ENCODE assay signal across 1 cellular context in genomic region chr5:140690941-140691924, GRCh38.
A peak's percentile ranks its signal among the peaks of the same experiment; 100 is the strongest.
TF ChIP-seq lines count a peak whose summit lies in the region.

Gene HARS1 (minus strand): TSS chr5:140691370. CDS start chr5:140691304, 66 bp downstream.
Gene HARS2 (plus strand): TSS chr5:140691455. CDS start chr5:140691649, 194 bp downstream.

TF ChIP-seq in HEK293, 187 proteins besides CTCF, POLR2A, EP300 and RAD21 (continued from another document and continues in another):
- TF ChIP-seq HOXA7 (CRISPR knock-in tag; IDR thresholded peaks at IDR 0.05; ENCODE audit: borderline replicate concordance) = no peak
- TF ChIP-seq ZEB2 (tag by site-specific recombination; IDR thresholded peaks at IDR 0.05) = peak; percentile 68; the same call in 1 of the 2 replicates
- peak; percentile 27 for TF ChIP-seq FEZF1 (tag by site-specific recombination; IDR thresholded peaks at IDR 0.05)
- peak; percentile 83 for TF ChIP-seq SP7 (tag by site-specific recombination; IDR thresholded peaks at IDR 0.05)
- peak; percentile 77; the same call in 1 of the 2 replicates for TF ChIP-seq ZNF76 (tag by site-specific recombination; IDR thresholded peaks at IDR 0.05; ENCODE audit: borderline replicate concordance, low read depth)
- no peak for TF ChIP-seq ZNF148 (tag by site-specific recombination; IDR thresholded peaks at IDR 0.05; ENCODE audit: borderline replicate concordance)
- 0 out of 2 replicates have a peak, but pooled peaks have one; percentile 18 for TF ChIP-seq ZFP41 (tag by site-specific recombination; IDR thresholded peaks at IDR 0.05; ENCODE audit: borderline replicate concordance)
- no peak for TF ChIP-seq ZNF623 (tag by site-specific recombination; IDR thresholded peaks at IDR 0.05)
- peak; percentile 86; the same call in 1 of the 2 replicates for TF ChIP-seq GLI4 (tag by site-specific recombination; IDR thresholded peaks at IDR 0.05)
- no peak; the same call in 1 of the 2 replicates for TF ChIP-seq ZNF10 (tag by site-specific recombination; IDR thresholded peaks at IDR 0.05)
- TF ChIP-seq ZNF692 (tag by site-specific recombination; IDR thresholded peaks at IDR 0.05) = 0 out of 2 replicates have a peak, but pooled peaks have one; percentile 87
- no peak for TF ChIP-seq TCF7L2 (IDR thresholded peaks at IDR 0.05; ENCODE audit: borderline replicate concordance, low read depth, low read length)
- no peak for TF ChIP-seq ZNF248 (tag by site-specific recombination; IDR thresholded peaks at IDR 0.05)
- TF ChIP-seq KLF10 (tag by site-specific recombination; IDR thresholded peaks at IDR 0.05) = no peak
- TF ChIP-seq ZNF658 (tag by site-specific recombination; IDR thresholded peaks at IDR 0.05) = no peak
- no peak for TF ChIP-seq ZSCAN16 (tag by site-specific recombination; IDR thresholded peaks at IDR 0.05)
- no peak for TF ChIP-seq ZNF23 (tag by site-specific recombination; IDR thresholded peaks at IDR 0.05; ENCODE audit: borderline replicate concordance)
- TF ChIP-seq ZNF155 (tag by site-specific recombination; IDR thresholded peaks at IDR 0.05) = no peak
- no peak for TF ChIP-seq ZNF112 (tag by site-specific recombination; IDR thresholded peaks at IDR 0.05)
- no peak for TF ChIP-seq ZNF596 (tag by site-specific recombination; IDR thresholded peaks at IDR 0.05)
- TF ChIP-seq ZNF19 (tag by site-specific recombination; IDR thresholded peaks at IDR 0.05; ENCODE audit: low read depth) = no peak
- no peak for TF ChIP-seq MEIS1 (CRISPR knock-in tag; IDR thresholded peaks at IDR 0.05; ENCODE audit: borderline replicate concordance)
- peak; percentile 61; the same call in 1 of the 2 replicates for TF ChIP-seq PBX3 (CRISPR knock-in tag; IDR thresholded peaks at IDR 0.05)
- no peak for TF ChIP-seq ZSCAN18 (tag by site-specific recombination; IDR thresholded peaks at IDR 0.05)
- TF ChIP-seq ZNF274 (IDR thresholded peaks at IDR 0.05; ENCODE audit: low read length) = no peak
- no peak for TF ChIP-seq ZNF274 (tag by site-specific recombination; IDR thresholded peaks at IDR 0.05; ENCODE audit: borderline replicate concordance)
- TF ChIP-seq YY2 (tag by site-specific recombination; IDR thresholded peaks at IDR 0.05) = peak; percentile 58; the same call in 1 of the 2 replicates
- no peak for TF ChIP-seq SCRT2 (tag by site-specific recombination; IDR thresholded peaks at IDR 0.05)
- TF ChIP-seq GLIS1 (tag by site-specific recombination; IDR thresholded peaks at IDR 0.05) = 0 out of 2 replicates have a peak, but pooled peaks have one; percentile 36
- no peak for TF ChIP-seq ZNF423 (tag by site-specific recombination; IDR thresholded peaks at IDR 0.05)
- no peak for TF ChIP-seq ZNF571 (tag by site-specific recombination; IDR thresholded peaks at IDR 0.05)
- peak; percentile 94 for TF ChIP-seq SP2 (tag by site-specific recombination; IDR thresholded peaks at IDR 0.05)
- no peak for TF ChIP-seq ZNF654 (tag by site-specific recombination; IDR thresholded peaks at IDR 0.05; ENCODE audit: low read depth)
- no peak for TF ChIP-seq ZNF707 (tag by site-specific recombination; IDR thresholded peaks at IDR 0.05)
- no peak for TF ChIP-seq GLI2 (tag by site-specific recombination; IDR thresholded peaks at IDR 0.05; ENCODE audit: borderline replicate concordance, low read depth)
- TF ChIP-seq ZNF18 (tag by site-specific recombination; IDR thresholded peaks at IDR 0.05) = peak; percentile 31; the same call in 1 of the 2 replicates
- TF ChIP-seq ZSCAN5A (tag by site-specific recombination; IDR thresholded peaks at IDR 0.05) = no peak; the same call in 1 of the 2 replicates
- TF ChIP-seq ZFP3 (tag by site-specific recombination; IDR thresholded peaks at IDR 0.05; ENCODE audit: low read depth) = no peak
- no peak for TF ChIP-seq ZNF121 (tag by site-specific recombination; IDR thresholded peaks at IDR 0.05)
- no peak for TF ChIP-seq ZNF530 (tag by site-specific recombination; IDR thresholded peaks at IDR 0.05; ENCODE audit: low read depth)
- TF ChIP-seq KLF1 (tag by site-specific recombination; IDR thresholded peaks at IDR 0.05) = peak; percentile 61
- TF ChIP-seq ZNF239 (tag by site-specific recombination; IDR thresholded peaks at IDR 0.05) = no peak
- no peak for TF ChIP-seq ZNF776 (tag by site-specific recombination; IDR thresholded peaks at IDR 0.05; ENCODE audit: borderline replicate concordance)
- TF ChIP-seq ZNF211 (tag by site-specific recombination; IDR thresholded peaks at IDR 0.05; ENCODE audit: low read depth) = no peak
- TF ChIP-seq SETDB1 (IDR thresholded peaks at IDR 0.05; ENCODE audit: insufficient read length, low read length) = no peak
- TF ChIP-seq KLF9 (tag by site-specific recombination; IDR thresholded peaks at IDR 0.05; ENCODE audit: low read depth) = no peak
- no peak for TF ChIP-seq ZNF350 (tag by site-specific recombination; IDR thresholded peaks at IDR 0.05)
- TF ChIP-seq MYNN (tag by site-specific recombination; IDR thresholded peaks at IDR 0.05; ENCODE audit: borderline replicate concordance) = no peak; the same call in 1 of the 2 replicates
- no peak for TF ChIP-seq ZNF311 (tag by site-specific recombination; IDR thresholded peaks at IDR 0.05; ENCODE audit: borderline replicate concordance)
- no peak for TF ChIP-seq AEBP2 (tag by site-specific recombination; IDR thresholded peaks at IDR 0.05; ENCODE audit: borderline replicate concordance)
- TF ChIP-seq ZBTB11 (tag by site-specific recombination; conservative IDR thresholded peaks at IDR 0.05; ENCODE audit: low read depth) = peak; percentile 97
- TF ChIP-seq ZSCAN23 (tag by site-specific recombination; IDR thresholded peaks at IDR 0.05) = peak; percentile 41; the same call in 1 of the 2 replicates
- no peak for TF ChIP-seq ZNF132 (tag by site-specific recombination; IDR thresholded peaks at IDR 0.05; ENCODE audit: borderline replicate concordance)
- no peak for TF ChIP-seq ZNF404 (tag by site-specific recombination; IDR thresholded peaks at IDR 0.05)
- TF ChIP-seq ZNF529 (tag by site-specific recombination; IDR thresholded peaks at IDR 0.05; ENCODE audit: insufficient replicate concordance) = no peak
- no peak for TF ChIP-seq ZNF362 (tag by site-specific recombination; IDR thresholded peaks at IDR 0.05)
